In genomic region chr5:128472032-128472431, GRCh38 we compare ENCODE assay signal across 27 cellular contexts.
"Had no signal": no experiment of that assay in that cellular context is flagged by ENCODE, and none has a peak within 500 bp of the region (broad histone marks: within the 10 kb centered on the region; RNA-seq: fewer than 3 reads in every experiment).

No MANE protein-coding gene starts in this region.

- H3K27ac ChIP-seq: body of pancreas, breast epithelium, PC-9, RWPE1 had no signal

- H3K4me1 ChIP-seq: body of pancreas, breast epithelium had no signal

- H3K4me2 ChIP-seq: PC-9 had no signal

- H3K9me3 ChIP-seq: body of pancreas, breast epithelium, MG63 had no signal

- ATAC-seq: activated CD4-positive, alpha-beta T cell treated with anti-CD3 and anti-CD28 coated beads for 36 hours; activated CD8-positive, alpha-beta T cell treated with anti-CD3 and anti-CD28 coated beads, Interleukin-2, amount 10 ng/mL, durations not matched to agents 7 days and 5 days; body of pancreas; Right ventricle myocardium inferior; SK-N-SH treated with all-trans-retinoic acid at 6 μM for 48 hours had no signal

- H3K4me3 ChIP-seq: body of pancreas, breast epithelium, MG63, PC-9 had no signal

- H3K27me3 ChIP-seq: body of pancreas, breast epithelium, MG63 had no signal

- H2AFZ ChIP-seq: PC-9 had no signal

- DNase-seq: activated CD4-positive, alpha-beta T cell treated with anti-CD3 and anti-CD28 coated beads for 36 hours; activated CD4-positive, alpha-beta T cell treated with anti-CD3 and anti-CD28 coated beads, Interleukin-2, amount 10 ng/mL, durations not matched to agents 7 days and 5 days; activated CD4-positive, alpha-beta T cell treated with anti-CD3 and anti-CD28 coated beads, Interleukin-2, amount 50 U/mL, for 48 hours; activated CD8-positive, alpha-beta T cell treated with anti-CD3 and anti-CD28 coated beads, Interleukin-2, amount 10 ng/mL, durations not matched to agents 7 days and 5 days; activated gamma-delta T cell; activated naive CD4-positive, alpha-beta T cell treated with Interleukin-2 at 50 U/mL for 16 hours; activated naive CD8-positive, alpha-beta T cell treated with anti-CD3 and anti-CD28 coated beads, Interleukin-2, amount 10 ng/mL, durations not matched to agents 7 days and 5 days; activated T-cell treated with anti-CD3 and anti-CD28 coated beads, Interleukin-2, amount 50 U/mL, for 24 hours; body of pancreas; caudate nucleus; cerebellar nuclear complex; Kasumi-1; KG1; MG63; NCI-H1092; NCI-H1436 treated with DMSO at 0.1 percent for 48 hours; NCI-H1694 treated with DMSO at 0.1 percent for 48 hours; NCI-H2029; NCI-H345; NCI-H524 treated with DMSO at 0.1 percent for 48 hours; PC-9; SIG-M5; T1000 had no signal

- H3K36me3 ChIP-seq: breast epithelium, MG63 had no signal
